In genomic region chr4:107559653-107560052, GRCh38 we compare ENCODE assay signal across 32 cellular contexts.
"Had no signal": no experiment of that assay in that cellular context is flagged by ENCODE, and none has a peak within 500 bp of the region (broad histone marks: within the 10 kb centered on the region; RNA-seq: fewer than 3 reads in every experiment).

No MANE protein-coding gene starts in this region.

- H3K9me3 ChIP-seq: adrenal gland, body of pancreas had no signal

- H3K27ac ChIP-seq: adrenal gland, ascending aorta, body of pancreas, breast epithelium, cardiac muscle cell had no signal

- FAIRE-seq: astrocyte, bronchial epithelial cell had no signal

- H3K36me3 ChIP-seq: adrenal gland, ascending aorta, brain microvascular endothelial cell, breast epithelium, cardiac muscle cell had no signal

- DNase-seq: activated effector memory CD4-positive, alpha-beta T cell treated with anti-CD3 and anti-CD28 coated beads, Interleukin-2, amount 50 U/mL, for 16 hours; activated effector memory CD4-positive, alpha-beta T cell treated with Interleukin-2 at 50 U/mL for 16 hours; activated gamma-delta T cell; activated gamma-delta T cell treated with Interleukin-2 at 50 U/mL for 16 hours; activated naive CD4-positive, alpha-beta T cell; activated naive CD4-positive, alpha-beta T cell treated with anti-CD3 and anti-CD28 coated beads for 36 hours; activated naive CD4-positive, alpha-beta T cell treated with anti-CD3 and anti-CD28 coated beads, Interleukin-2, amount 10 ng/mL, durations not matched to agents 7 days and 5 days; activated naive CD4-positive, alpha-beta T cell treated with anti-CD3 and anti-CD28 coated beads, Interleukin-2, amount 50 U/mL, for 16 hours; activated naive CD4-positive, alpha-beta T cell treated with Interleukin-2 at 50 U/mL for 16 hours; activated naive CD8-positive, alpha-beta T cell treated with anti-CD3 and anti-CD28 coated beads for 36 hours; activated naive CD8-positive, alpha-beta T cell treated with anti-CD3 and anti-CD28 coated beads, Interleukin-2, amount 10 ng/mL, durations not matched to agents 7 days and 5 days; activated naive CD8-positive, alpha-beta T cell treated with anti-CD3 and anti-CD28 coated beads, Interleukin-2, amount 50 U/mL, for 24 hours; activated T-cell treated with anti-CD3 and anti-CD28 coated beads, Interleukin-2, amount 50 U/mL, for 1 hour; activated T-cell treated with anti-CD3 and anti-CD28 coated beads, Interleukin-2, amount 50 U/mL, for 24 hours; activated T-cell treated with anti-CD3 and anti-CD28 coated beads, Interleukin-2, amount 50 U/mL, for 4 hours; activated T-cell treated with anti-CD3 and anti-CD28 coated beads, Interleukin-2, amount 50 U/mL, for 48 hours; activated T-cell treated with anti-CD3 and anti-CD28 coated beads, Interleukin-2, amount 50 U/mL, for 72 hours; adrenal gland; amniotic stem cell; amygdala; anterior cingulate cortex; aorta; body of pancreas; brain microvascular endothelial cell; caudate nucleus; central memory CD4-positive, alpha-beta T cell; cerebellar nuclear complex had no signal

- H3K4me3 ChIP-seq: adrenal gland, ascending aorta, body of pancreas, breast epithelium, cardiac muscle cell had no signal

- H3K4me1 ChIP-seq: adrenal gland, ascending aorta, body of pancreas, breast epithelium had no signal
